1 cellular context compared by ENCODE assay signal in the genomic region with DNA sequence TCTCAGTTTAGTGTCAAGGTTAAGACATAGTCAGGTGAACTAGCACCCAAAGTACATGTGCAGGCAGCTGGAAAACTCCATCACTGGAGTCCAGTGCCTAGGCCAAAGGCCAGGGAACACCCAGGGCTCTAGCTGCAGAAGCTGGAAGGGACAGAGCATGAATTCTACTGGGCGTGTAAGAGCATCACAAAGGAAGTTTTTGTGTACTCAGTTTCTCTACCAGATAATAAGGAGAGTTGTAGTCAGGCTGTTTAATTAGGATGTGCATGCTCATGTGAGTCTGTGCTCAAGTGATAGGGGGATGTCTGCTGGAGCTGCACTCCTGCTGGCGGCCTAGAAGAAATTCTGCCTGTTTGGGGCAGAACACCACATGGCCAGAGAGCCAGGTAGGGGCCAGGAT.
TF ChIP-seq lines count a peak whose summit lies in the region.

No MANE protein-coding gene starts in this region.

TF ChIP-seq in GM12878, 131 proteins besides CTCF, POLR2A, EP300 and RAD21:
- TF ChIP-seq, protein P1, sequence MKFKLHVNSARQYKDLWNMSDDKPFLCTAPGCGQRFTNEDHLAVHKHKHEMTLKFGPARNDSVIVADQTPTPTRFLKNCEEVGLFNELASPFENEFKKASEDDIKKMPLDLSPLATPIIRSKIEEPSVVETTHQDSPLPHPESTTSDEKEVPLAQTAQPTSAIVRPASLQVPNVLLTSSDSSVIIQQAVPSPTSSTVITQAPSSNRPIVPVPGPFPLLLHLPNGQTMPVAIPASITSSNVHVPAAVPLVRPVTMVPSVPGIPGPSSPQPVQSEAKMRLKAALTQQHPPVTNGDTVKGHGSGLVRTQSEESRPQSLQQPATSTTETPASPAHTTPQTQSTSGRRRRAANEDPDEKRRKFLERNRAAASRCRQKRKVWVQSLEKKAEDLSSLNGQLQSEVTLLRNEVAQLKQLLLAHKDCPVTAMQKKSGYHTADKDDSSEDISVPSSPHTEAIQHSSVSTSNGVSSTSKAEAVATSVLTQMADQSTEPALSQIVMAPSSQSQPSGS (IDR thresholded peaks at IDR 0.05; ENCODE audit: low read length), result no peak
- TF ChIP-seq, protein P2, sequence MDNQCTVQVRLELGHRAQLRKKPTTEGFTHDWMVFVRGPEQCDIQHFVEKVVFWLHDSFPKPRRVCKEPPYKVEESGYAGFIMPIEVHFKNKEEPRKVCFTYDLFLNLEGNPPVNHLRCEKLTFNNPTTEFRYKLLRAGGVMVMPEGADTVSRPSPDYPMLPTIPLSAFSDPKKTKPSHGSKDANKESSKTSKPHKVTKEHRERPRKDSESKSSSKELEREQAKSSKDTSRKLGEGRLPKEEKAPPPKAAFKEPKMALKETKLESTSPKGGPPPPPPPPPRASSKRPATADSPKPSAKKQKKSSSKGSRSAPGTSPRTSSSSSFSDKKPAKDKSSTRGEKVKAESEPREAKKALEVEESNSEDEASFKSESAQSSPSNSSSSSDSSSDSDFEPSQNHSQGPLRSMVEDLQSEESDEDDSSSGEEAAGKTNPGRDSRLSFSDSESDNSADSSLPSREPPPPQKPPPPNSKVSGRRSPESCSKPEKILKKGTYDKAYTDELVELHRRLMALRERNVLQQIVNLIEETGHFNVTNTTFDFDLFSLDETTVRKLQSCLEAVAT (IDR thresholded peaks at IDR 0.05), result no peak
- TF ChIP-seq CHD2 (IDR thresholded peaks at IDR 0.05; ENCODE audit: borderline replicate concordance, low read depth, low read length), result no peak
- no peak for TF ChIP-seq SMARCA5 (IDR thresholded peaks at IDR 0.05)
- no peak for TF ChIP-seq NR2F1 (conservative IDR thresholded peaks at IDR 0.05)
- no peak for TF ChIP-seq ESRRA (IDR thresholded peaks at IDR 0.05; ENCODE audit: low read length)
- TF ChIP-seq BACH1 (IDR thresholded peaks at IDR 0.05; ENCODE audit: borderline replicate concordance), result no peak
- no peak for TF ChIP-seq STAT3 (IDR thresholded peaks at IDR 0.05; ENCODE audit: low read depth, low read length)
- TF ChIP-seq ZNF384 (IDR thresholded peaks at IDR 0.05; ENCODE audit: borderline replicate concordance, low read depth, low read length), result no peak
- no peak for TF ChIP-seq PML (IDR thresholded peaks at IDR 0.05; ENCODE audit: low read length)
- no peak for TF ChIP-seq POU2F2 (IDR thresholded peaks at IDR 0.05; ENCODE audit: borderline replicate concordance, low read depth, low read length)
- no peak for TF ChIP-seq SUPT20H (IDR thresholded peaks at IDR 0.05; ENCODE audit: borderline replicate concordance, control insufficient read depth, low read depth, low read length)
- TF ChIP-seq, protein P3, sequence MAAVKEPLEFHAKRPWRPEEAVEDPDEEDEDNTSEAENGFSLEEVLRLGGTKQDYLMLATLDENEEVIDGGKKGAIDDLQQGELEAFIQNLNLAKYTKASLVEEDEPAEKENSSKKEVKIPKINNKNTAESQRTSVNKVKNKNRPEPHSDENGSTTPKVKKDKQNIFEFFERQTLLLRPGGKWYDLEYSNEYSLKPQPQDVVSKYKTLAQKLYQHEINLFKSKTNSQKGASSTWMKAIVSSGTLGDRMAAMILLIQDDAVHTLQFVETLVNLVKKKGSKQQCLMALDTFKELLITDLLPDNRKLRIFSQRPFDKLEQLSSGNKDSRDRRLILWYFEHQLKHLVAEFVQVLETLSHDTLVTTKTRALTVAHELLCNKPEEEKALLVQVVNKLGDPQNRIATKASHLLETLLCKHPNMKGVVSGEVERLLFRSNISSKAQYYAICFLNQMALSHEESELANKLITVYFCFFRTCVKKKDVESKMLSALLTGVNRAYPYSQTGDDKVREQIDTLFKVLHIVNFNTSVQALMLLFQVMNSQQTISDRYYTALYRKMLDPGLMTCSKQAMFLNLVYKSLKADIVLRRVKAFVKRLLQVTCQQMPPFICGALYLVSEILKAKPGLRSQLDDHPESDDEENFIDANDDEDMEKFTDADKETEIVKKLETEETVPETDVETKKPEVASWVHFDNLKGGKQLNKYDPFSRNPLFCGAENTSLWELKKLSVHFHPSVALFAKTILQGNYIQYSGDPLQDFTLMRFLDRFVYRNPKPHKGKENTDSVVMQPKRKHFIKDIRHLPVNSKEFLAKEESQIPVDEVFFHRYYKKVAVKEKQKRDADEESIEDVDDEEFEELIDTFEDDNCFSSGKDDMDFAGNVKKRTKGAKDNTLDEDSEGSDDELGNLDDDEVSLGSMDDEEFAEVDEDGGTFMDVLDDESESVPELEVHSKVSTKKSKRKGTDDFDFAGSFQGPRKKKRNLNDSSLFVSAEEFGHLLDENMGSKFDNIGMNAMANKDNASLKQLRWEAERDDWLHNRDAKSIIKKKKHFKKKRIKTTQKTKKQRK (IDR thresholded peaks at IDR 0.05; ENCODE audit: low read depth, low read length), result no peak
